33 cellular contexts compared by ENCODE assay signal in the genomic region with DNA sequence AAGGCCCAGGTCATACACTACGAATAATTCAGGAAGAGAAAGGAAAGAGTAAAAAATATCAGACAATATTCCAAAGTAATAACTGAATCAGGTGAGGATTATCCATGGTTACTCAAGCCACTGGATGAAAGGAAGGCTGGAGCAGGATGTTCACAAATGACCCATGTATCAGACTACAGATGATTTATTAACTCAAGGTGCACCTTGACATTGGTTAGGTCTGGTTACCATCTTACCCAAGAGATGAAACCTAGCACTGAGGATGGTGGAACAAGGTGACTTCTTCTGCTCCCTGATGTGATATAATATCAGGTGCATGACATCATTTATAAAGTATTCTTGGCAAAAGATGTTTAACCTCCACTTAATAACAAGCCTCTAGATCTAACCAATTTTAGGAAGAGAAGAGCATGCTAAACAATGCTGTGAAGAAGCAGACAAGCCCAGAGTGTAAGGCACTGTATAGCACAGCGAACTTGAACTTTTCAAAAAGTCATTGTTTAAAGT.
DNase-seq lines count a peak whose midpoint lies in the region; ATAC-seq, FAIRE-seq and TF ChIP-seq lines count a peak whose summit lies in the region.
"Had no signal": no experiment of that assay in that cellular context is flagged by ENCODE, and none has a peak within 500 bp of the region (broad histone marks: within the 10 kb centered on the region; RNA-seq: fewer than 3 reads in every experiment).

No MANE protein-coding gene starts in this region.

- peak; percentile 23 for FAIRE-seq in keratinocyte (lab: Jason Lieb, UNC)
- FAIRE-seq: D721Med had no signal

- H2AFZ ChIP-seq in keratinocyte (ENCODE audit: control insufficient read depth, low read length), result no peak overlapping the region
- H2AFZ ChIP-seq: GM23248 had no signal

- H3K36me3 ChIP-seq in CD4-positive, CD25-positive, alpha-beta regulatory T cell (ENCODE audit: control insufficient read depth, insufficient read depth, low read length), result peaks cover 24% of the 10 kb centered on the region
- H3K36me3 ChIP-seq in keratinocyte (ENCODE audit: control insufficient read depth in 2 of 2, extremely low read depth in 1 of 2, insufficient read depth in 2 of 2, low read length in 2 of 2), result peaks cover 0 to 2% of the 10 kb centered on the region in 2 experiments
- H3K36me3 ChIP-seq: WERI-Rb-1 had no signal

- H3K4me1 ChIP-seq in CD4-positive, CD25-positive, alpha-beta regulatory T cell (ENCODE audit: control insufficient read depth, insufficient read depth, low read length, poor library complexity, severe bottlenecking), result peaks cover 81% of the 10 kb centered on the region
- H3K4me1 ChIP-seq in keratinocyte (ENCODE audit: control insufficient read depth, extremely low read depth, insufficient read depth, low read length), result no peaks in the 10 kb centered on the region

- no peak overlapping the region for H3K9ac ChIP-seq in keratinocyte (ENCODE audit: control insufficient read depth, extremely low read depth, insufficient read depth, low read length)
- H3K9ac ChIP-seq: GM23248 had no signal

- H3K9me3 ChIP-seq in CD4-positive, CD25-positive, alpha-beta regulatory T cell (ENCODE audit: control insufficient read depth in 2 of 2, low read length in 2 of 2), result no peaks in the 10 kb centered on the region
- no peaks in the 10 kb centered on the region for H3K9me3 ChIP-seq in keratinocyte (ENCODE audit: control insufficient read depth, low read depth, low read length)
- H3K9me3 ChIP-seq: upper lobe of left lung had no signal

- H4K20me1 ChIP-seq in keratinocyte (ENCODE audit: control insufficient read depth, extremely low read depth, insufficient read depth, low read length), result no peaks in the 10 kb centered on the region

- H3K4me3 ChIP-seq in CD4-positive, CD25-positive, alpha-beta regulatory T cell (ENCODE audit: low read depth, low read length), result no peak overlapping the region
- H3K4me3 ChIP-seq in keratinocyte (ENCODE audit: control insufficient read depth in 2 of 3, extremely low read depth in 1 of 3, insufficient read depth in 2 of 3, low read depth in 1 of 3, low read length in 3 of 3), result no peak overlapping the region
- H3K4me3 ChIP-seq: GM23248, upper lobe of left lung had no signal

- intact Hi-C loops in activated CD4-positive, alpha-beta T cell treated with anti-CD3 and anti-CD28 coated beads, Interleukin-2, amount 10 ng/mL, durations not matched to agents 24 days and 14 days (cut with micrococcal nuclease), result no loop called here

- H3K4me3 Mint-ChIP-seq in activated CD4-positive, alpha-beta T cell treated with anti-CD3 and anti-CD28 coated beads, Interleukin-2, amount 10 ng/mL, durations not matched to agents 24 days and 14 days, result no peak overlapping the region
- no peak overlapping the region for H3K4me3 Mint-ChIP-seq in CD4-positive, CD25-positive, alpha-beta regulatory T cell
- peak overlapping the region in 1 of 3 donors; percentile 27 for H3K4me3 Mint-ChIP-seq in T-cell
- H3K4me3 Mint-ChIP-seq: activated CD4-positive, alpha-beta T cell treated with anti-CD3 and anti-CD28 coated beads, Interleukin-2, amount 10 ng/mL, durations not matched to agents 7 days and 5 days; brain; HFFc6; IgD-negative memory B cell; mesothelial cell of epicardium; stimulated activated memory B cell treated with anti-CD40 and anti-IgM and Interleukin-4, amounts not matched to agents 10 μg/mL and 1 μg/mL and 100 μg/mL, for 72 hours had no signal

- H3K9me3 Mint-ChIP-seq in activated CD4-positive, alpha-beta T cell treated with anti-CD3 and anti-CD28 coated beads, Interleukin-2, amount 10 ng/mL, durations not matched to agents 24 days and 14 days, result peaks cover 10% of the 10 kb centered on the region
- peaks cover 0 to 5% (median 0%) of the 10 kb centered on the region in 7 donors for H3K9me3 Mint-ChIP-seq in CD4-positive, CD25-positive, alpha-beta regulatory T cell
- H3K9me3 Mint-ChIP-seq in T-cell, result peaks cover 0 to 5% (median 5%) of the 10 kb centered on the region in 3 donors
- H3K9me3 Mint-ChIP-seq: brain; HFFc6; IgD-negative memory B cell; mesothelial cell of epicardium; stimulated activated memory B cell treated with anti-CD40 and anti-IgM and Interleukin-4, amounts not matched to agents 10 μg/mL and 1 μg/mL and 100 μg/mL, for 72 hours had no signal

- no peak overlapping the region for H3K27ac ChIP-seq in CD4-positive, CD25-positive, alpha-beta regulatory T cell (ENCODE audit: insufficient read depth, low read length, poor library complexity, severe bottlenecking)
- no peak overlapping the region for H3K27ac ChIP-seq in keratinocyte (ENCODE audit: control insufficient read depth, insufficient read depth, low read length)
- H3K27ac ChIP-seq: GM23248, WERI-Rb-1 had no signal

- H3K36me3 Mint-ChIP-seq in activated CD4-positive, alpha-beta T cell treated with anti-CD3 and anti-CD28 coated beads, Interleukin-2, amount 10 ng/mL, durations not matched to agents 24 days and 14 days (ENCODE audit: low read depth), result peaks cover 63% of the 10 kb centered on the region
- peaks cover 22% of the 10 kb centered on the region for H3K36me3 Mint-ChIP-seq in CD4-positive, CD25-positive, alpha-beta regulatory T cell
- H3K36me3 Mint-ChIP-seq in T-cell, result peaks cover 42% of the 10 kb centered on the region

- dilution Hi-C loops in keratinocyte (cut with MboI; ENCODE audit: extremely low pct_ligation_motif_present, low sequenced_read_pairs), result no loop called here

- H3K27me3 Mint-ChIP-seq in activated CD4-positive, alpha-beta T cell treated with anti-CD3 and anti-CD28 coated beads, Interleukin-2, amount 10 ng/mL, durations not matched to agents 24 days and 14 days, result no peaks in the 10 kb centered on the region
- no peaks in the 10 kb centered on the region for H3K27me3 Mint-ChIP-seq in CD4-positive, CD25-positive, alpha-beta regulatory T cell
- no peaks in the 10 kb centered on the region for H3K27me3 Mint-ChIP-seq in T-cell
- H3K27me3 Mint-ChIP-seq: activated CD4-positive, alpha-beta T cell treated with anti-CD3 and anti-CD28 coated beads, Interleukin-2, amount 10 ng/mL, durations not matched to agents 7 days and 5 days; brain; IgD-negative memory B cell; stimulated activated memory B cell treated with anti-CD40 and anti-IgM and Interleukin-4, amounts not matched to agents 10 μg/mL and 1 μg/mL and 100 μg/mL, for 72 hours had no signal

- ATAC-seq in CD4-positive, CD25-positive, alpha-beta regulatory T cell (ENCODE audit: low read depth in 2 of 2), result no peak
- no peak for ATAC-seq in T-cell (replicated peaks in 1 of 4)
- no peak for ATAC-seq in GM19328 (IDR thresholded peaks at IDR 0.05; ENCODE audit: unreplicated experiment)
- ATAC-seq in SK-N-SH treated with all-trans-retinoic acid at 6 μM for 48 hours, result no peak
- ATAC-seq: esophagus mucosa; stimulated activated memory B cell treated with anti-CD40 and anti-IgM and Interleukin-4, amounts not matched to agents 10 μg/mL and 1 μg/mL and 100 μg/mL, for 72 hours had no signal

- H3K4me1 Mint-ChIP-seq in activated CD4-positive, alpha-beta T cell treated with anti-CD3 and anti-CD28 coated beads, Interleukin-2, amount 10 ng/mL, durations not matched to agents 24 days and 14 days, result peaks cover 75% of the 10 kb centered on the region
- peaks cover 54 to 91% (median 77%) of the 10 kb centered on the region in 4 donors for H3K4me1 Mint-ChIP-seq in CD4-positive, CD25-positive, alpha-beta regulatory T cell
- H3K4me1 Mint-ChIP-seq in T-cell, result peaks cover 89 to 94% (median 92%) of the 10 kb centered on the region in 3 donors

- no peaks in the 10 kb centered on the region for H3K79me2 ChIP-seq in keratinocyte (ENCODE audit: control insufficient read depth, insufficient read depth, low read length)

- TF ChIP-seq CTCF in keratinocyte (optimal IDR thresholded peaks at IDR 0.05 in 1 of 3, IDR thresholded peaks at IDR 0.05 in 1 of 3, conservative IDR thresholded peaks at IDR 0.05 in 1 of 3; ENCODE audit: extremely low read depth in 1 of 3, insufficient read depth in 2 of 3, low read length in 3 of 3), result no peak

- DNase-seq in activated CD4-positive, alpha-beta T cell treated with anti-CD3 and anti-CD28 coated beads, Interleukin-2, amount 10 ng/mL, durations not matched to agents 24 days and 14 days, result no peak
- no peak for DNase-seq in activated CD4-positive, alpha-beta T cell treated with anti-CD3 and anti-CD28 coated beads, Interleukin-2, amount 50 U/mL, for 48 hours
- no peak for DNase-seq in CD4-positive, CD25-positive, alpha-beta regulatory T cell
- no peak for DNase-seq in T-cell
- no peak for DNase-seq in keratinocyte (ENCODE audit: low read depth, low spot score)
- DNase-seq in NCI-H226, result no peak
- DNase-seq: 8988T; activated CD4-positive, alpha-beta T cell treated with anti-CD3 and anti-CD28 coated beads, Interleukin-2, amount 10 ng/mL, durations not matched to agents 7 days and 5 days; activated CD8-positive, alpha-beta memory T cell treated with anti-CD3 and anti-CD28 coated beads, Interleukin-2, amount 50 U/mL, for 48 hours; activated effector memory CD4-positive, alpha-beta T cell treated with anti-CD3 and anti-CD28 coated beads, Interleukin-2, amount 50 U/mL, for 16 hours; amniotic stem cell; C1 segment of cervical spinal cord; cerebellar nuclear complex; dermis blood vessel endothelial cell; DND-41; GM23248; HFFc6; islet precursor cell; NCI-H2107; NCI-H446 treated with DMSO at 0.1 percent for 48 hours; SIG-M5; stimulated activated CD4-positive, alpha-beta T cell treated with anti-CD3 and anti-CD28 coated beads, Interleukin-15, amount 100 ng/mL, for 24 hours; T-helper 9 cell; upper lobe of left lung; WERI-Rb-1 had no signal

- H3K9me1 ChIP-seq in keratinocyte (ENCODE audit: control insufficient read depth, extremely low read depth, insufficient read depth, low read length), result no peaks in the 10 kb centered on the region

- H3K4me2 ChIP-seq in keratinocyte (ENCODE audit: control insufficient read depth, extremely low read depth, insufficient read depth, low read depth, low read length), result no peak overlapping the region

- H3K27ac Mint-ChIP-seq in activated CD4-positive, alpha-beta T cell treated with anti-CD3 and anti-CD28 coated beads, Interleukin-2, amount 10 ng/mL, durations not matched to agents 24 days and 14 days, result peak overlapping the region; percentile 44
- H3K27ac Mint-ChIP-seq in CD4-positive, CD25-positive, alpha-beta regulatory T cell, result peak overlapping the region; percentile 53 to 100 (median 69)
- peak overlapping the region; percentile 97 to 99 for H3K27ac Mint-ChIP-seq in T-cell
- H3K27ac Mint-ChIP-seq: HFFc6, mesothelial cell of epicardium had no signal

- POLR2A ChIA-PET in T-cell (lab: Charles Lee), result no interaction called here

- CTCF ChIA-PET in T-cell (lab: Charles Lee), result interaction anchor here in 1 of 2 donors (1.5 kb wide), 1 partner anchor 46 kb away, joined by 3 read pairs; no protein-coding TSS in a partner anchor

- H3K27me3 ChIP-seq in CD4-positive, CD25-positive, alpha-beta regulatory T cell (ENCODE audit: control insufficient read depth, insufficient read depth, low read length), result no peaks in the 10 kb centered on the region
- H3K27me3 ChIP-seq in keratinocyte (ENCODE audit: control insufficient read depth, extremely low read depth, insufficient read depth, low read length), result no peaks in the 10 kb centered on the region
- H3K27me3 ChIP-seq: upper lobe of left lung had no signal

Comparison
In these comparisons a context has a peak if more than half of its experiments do, and no peak if none do; other contexts are left out.
1. H3K27ac Mint-ChIP-seq: peak in every context shown above with its lines; median percentile 98 in T-cell; 69 in CD4-positive, CD25-positive, alpha-beta regulatory T cell; 44 in activated CD4-positive, alpha-beta T cell treated with anti-CD3 and anti-CD28 coated beads, Interleukin-2, amount 10 ng/mL, durations not matched to agents 24 days and 14 days.